In genomic region chr1:21999645-22000044, GRCh38 we compare ENCODE assay signal across 7 cellular contexts. TPM values are rescaled to one million over a fixed set of nuclear protein-coding genes. Genes with fewer than 3 reads are reported as not detected.
"Had no signal": no experiment of that assay in that cellular context is flagged by ENCODE, and none has a peak within 500 bp of the region (broad histone marks: within the 10 kb centered on the region; RNA-seq: fewer than 3 reads in every experiment).

No MANE protein-coding gene starts in this region.

RNA-seq across cellular contexts. Expression of gene CELA3A, which starts 1.8 kb away (rescaled TPM):
- total RNA-seq: activated CD4-positive, alpha-beta memory T cell treated with anti-CD3 and anti-CD28 coated beads for 36 hours; activated naive CD4-positive, alpha-beta T cell treated with anti-CD3 and anti-CD28 coated beads, Interleukin-2, amount 50 U/mL, for 72 hours; lower leg skin; mesothelial cell of epicardium; naive thymus-derived CD4-positive, alpha-beta T cell; subcutaneous adipose tissue had no signal
- polyA plus RNA-seq: naive thymus-derived CD4-positive, alpha-beta T cell had no signal

RNA-seq across cellular contexts. Expression of gene CELA3B, which starts 22.8 kb away (rescaled TPM):
- total RNA-seq: activated CD4-positive, alpha-beta memory T cell treated with anti-CD3 and anti-CD28 coated beads for 36 hours; activated naive CD4-positive, alpha-beta T cell treated with anti-CD3 and anti-CD28 coated beads, Interleukin-2, amount 50 U/mL, for 72 hours; lower leg skin; mesothelial cell of epicardium; naive thymus-derived CD4-positive, alpha-beta T cell; right lobe of liver; subcutaneous adipose tissue had no signal
- polyA plus RNA-seq: naive thymus-derived CD4-positive, alpha-beta T cell had no signal
